In the genomic region with DNA sequence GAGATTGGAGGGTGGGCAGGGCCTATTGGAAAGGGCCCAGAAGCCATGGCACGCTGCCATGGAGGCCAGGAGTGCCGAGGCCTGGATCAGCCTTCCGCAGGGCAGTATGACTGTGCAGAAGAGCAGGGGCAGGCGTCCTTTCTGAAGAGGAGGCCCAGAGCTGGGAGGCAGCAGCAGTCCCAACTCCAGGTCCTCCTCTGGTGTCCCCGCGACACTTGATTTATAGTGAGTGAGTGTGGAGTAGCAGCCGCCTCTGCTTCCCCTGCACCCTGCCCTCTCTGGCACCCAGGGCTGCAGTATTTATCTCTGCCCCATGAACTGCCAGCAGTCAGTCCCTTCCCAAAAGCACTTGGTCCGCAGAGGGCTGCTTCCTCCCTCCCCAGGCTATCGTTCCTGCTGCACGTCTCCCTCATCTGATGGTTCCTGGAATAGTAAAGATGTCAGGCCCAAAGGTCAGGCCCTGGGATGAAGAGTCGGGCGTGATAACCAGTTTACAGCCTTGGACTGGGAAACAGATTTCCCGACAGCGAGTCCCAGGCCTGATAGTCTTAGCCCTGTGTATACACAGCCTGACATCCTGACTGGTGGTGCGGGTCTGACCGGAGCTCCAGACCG, we compare ENCODE assay signal across 13 cellular contexts. TPM values are rescaled to one million over a fixed set of nuclear protein-coding genes. Genes with fewer than 3 reads are reported as not detected.
A peak's percentile ranks its signal among the peaks of the same experiment; 100 is the strongest.
DNase-seq lines count a peak whose midpoint lies in the region; ATAC-seq and TF ChIP-seq lines count a peak whose summit lies in the region.
"Had no signal": no experiment of that assay in that cellular context is flagged by ENCODE, and none has a peak within 500 bp of the region (broad histone marks: within the 10 kb centered on the region; RNA-seq: fewer than 3 reads in every experiment).

No MANE protein-coding gene starts in this region.

- POLR2A ChIA-PET in activated CD4-positive, alpha-beta T cell treated with anti-CD3 and anti-CD28 coated beads for 36 hours (lab: Charles Lee), result interaction anchor here (1.0 kb wide), 1 partner anchor 158 kb away, joined by 4 read pairs; no protein-coding TSS in a partner anchor

- peak in 1 of 2 donors; percentile 26 for TF ChIP-seq RAD21 in liver (IDR thresholded peaks at IDR 0.05)

- intact Hi-C loops in activated CD4-positive, alpha-beta T cell treated with anti-CD3 and anti-CD28 coated beads for 36 hours (cut with DNase I, micrococcal nuclease), result no loop called here

- H3K4me1 Mint-ChIP-seq in activated CD4-positive, alpha-beta T cell treated with anti-CD3 and anti-CD28 coated beads for 36 hours, result peaks cover 76% of the 10 kb centered on the region

- peaks cover 14% of the 10 kb centered on the region for H3K36me3 ChIP-seq in adipocyte (ENCODE audit: control insufficient read depth, insufficient read depth, low read length, severe bottlenecking)
- no peaks in the 10 kb centered on the region for H3K36me3 ChIP-seq in liver (ENCODE audit: control insufficient read depth in 4 of 4, insufficient read depth in 3 of 4, low read depth in 1 of 4, low read length in 3 of 4)
- peaks cover 0 to 12% of the 10 kb centered on the region in 2 donors for H3K36me3 ChIP-seq in stomach smooth muscle (ENCODE audit: control insufficient read depth in 2 of 2, insufficient read depth in 2 of 2, low read length in 2 of 2)

- TF ChIP-seq CTCF in liver (IDR thresholded peaks at IDR 0.05; ENCODE audit: low read depth, low read length, missing input control), result no peak
- no peak for TF ChIP-seq CTCF in foreskin fibroblast (IDR thresholded peaks at IDR 0.05; ENCODE audit: low read depth, low read length)

- H3K4me1 ChIP-seq in adipocyte (ENCODE audit: control insufficient read depth, insufficient read depth, low read length) (peaks cover 68% of the 10 kb centered on the region), liver (ENCODE audit: control insufficient read depth in 4 of 4, insufficient read depth in 4 of 4, low read length in 3 of 4) (peaks cover 8 to 12% (median 9%) of the 10 kb centered on the region in 4 donors), stomach smooth muscle (ENCODE audit: control insufficient read depth, insufficient read depth, low read length) (peaks cover 25% of the 10 kb centered on the region)

- 68% methylated on average over 17 of the region's 17 CpGs for WGBS in liver

- H3K27ac Mint-ChIP-seq in activated CD4-positive, alpha-beta T cell treated with anti-CD3 and anti-CD28 coated beads for 36 hours, result peak overlapping the region; percentile 28

- H3K4me3 ChIP-seq in adipocyte (ENCODE audit: low read length) (no peak overlapping the region), liver (ENCODE audit: low read depth in 1 of 3, low read length in 3 of 3) (no peak overlapping the region), stomach smooth muscle (ENCODE audit: low read length in 2 of 2) (no peak overlapping the region), foreskin fibroblast (ENCODE audit: low read depth in 1 of 2, low read length in 2 of 2) (no peak overlapping the region)
- H3K4me3 ChIP-seq: GM23248, SK-N-MC had no signal

- peaks cover 45% of the 10 kb centered on the region for H3K36me3 Mint-ChIP-seq in activated CD4-positive, alpha-beta T cell treated with anti-CD3 and anti-CD28 coated beads for 36 hours (ENCODE audit: low read depth)

- H3K9ac ChIP-seq in adipocyte (ENCODE audit: low read length), result peak overlapping the region; percentile 16
- no peak overlapping the region for H3K9ac ChIP-seq in liver (ENCODE audit: low read depth in 1 of 2, low read length in 2 of 2)
- no peak overlapping the region for H3K9ac ChIP-seq in stomach smooth muscle (ENCODE audit: low read length in 2 of 2)
- H3K9ac ChIP-seq: GM23248 had no signal

- H3K27me3 Mint-ChIP-seq in activated CD4-positive, alpha-beta T cell treated with anti-CD3 and anti-CD28 coated beads for 36 hours, result no peaks in the 10 kb centered on the region

- ATAC-seq in activated CD4-positive, alpha-beta T cell treated with anti-CD3 and anti-CD28 coated beads for 36 hours, result no peak
- ATAC-seq: foreskin keratinocyte had no signal

- H3K27me3 ChIP-seq in adipocyte (replicated peaks; ENCODE audit: control insufficient read depth, insufficient read depth, low read length) (no peaks in the 10 kb centered on the region), liver (ENCODE audit: control insufficient read depth in 4 of 4, insufficient read depth in 4 of 4, low read length in 3 of 4) (no peaks in the 10 kb centered on the region), stomach smooth muscle (ENCODE audit: control insufficient read depth in 1 of 2, insufficient read depth in 2 of 2, low read length in 2 of 2) (no peaks in the 10 kb centered on the region)
- H3K27me3 ChIP-seq: foreskin keratinocyte had no signal

- no peak for DNase-seq in activated CD4-positive, alpha-beta T cell treated with anti-CD3 and anti-CD28 coated beads for 36 hours
- no peak for DNase-seq in activated CD4-positive, alpha-beta T cell treated with anti-CD3 and anti-CD28 coated beads for 1 hour
- DNase-seq in adipocyte (ENCODE audit: low read depth) (no peak), foreskin fibroblast (no peak), mesenteric fat pad (ENCODE audit: low spot score) (no peak), NCI-H526 treated with DMSO at 0.1 percent for 48 hours (lab: John Stamatoyannopoulos, UW) (no peak)
- DNase-seq: central memory CD4-positive, alpha-beta T cell; foreskin keratinocyte; GM23248; mesendoderm had no signal

- CTCF ChIA-PET in activated CD4-positive, alpha-beta T cell treated with anti-CD3 and anti-CD28 coated beads for 36 hours (lab: Charles Lee), result interaction anchor here (1.0 to 1.9 kb wide), 10 partner anchors 8 to 160 kb away, joined by 3 to 7 read pairs (median 4); a partner anchor contains a TSS

- H3K4me3 Mint-ChIP-seq in activated CD4-positive, alpha-beta T cell treated with anti-CD3 and anti-CD28 coated beads for 36 hours, result no peak overlapping the region

- H3K27ac ChIP-seq in liver (ENCODE audit: low read depth in 1 of 2, low read length in 2 of 2) (peak overlapping the region; percentile 35 to 39), stomach smooth muscle (ENCODE audit: low read length) (peak overlapping the region; percentile 18)
- H3K27ac ChIP-seq: foreskin keratinocyte, GM23248, SK-N-MC had no signal

- no peaks in the 10 kb centered on the region for H3K9me3 ChIP-seq in adipocyte (ENCODE audit: control insufficient read depth, low read length)
- H3K9me3 ChIP-seq in liver (ENCODE audit: control insufficient read depth in 4 of 4, low read length in 3 of 4), result no peaks in the 10 kb centered on the region
- H3K9me3 ChIP-seq in stomach smooth muscle (ENCODE audit: control insufficient read depth in 2 of 2, low read length in 2 of 2), result no peaks in the 10 kb centered on the region

- no peaks in the 10 kb centered on the region for H3K9me3 Mint-ChIP-seq in activated CD4-positive, alpha-beta T cell treated with anti-CD3 and anti-CD28 coated beads for 36 hours (ENCODE audit: low read depth)

TF ChIP-seq in liver, 16 proteins besides CTCF, POLR2A, EP300 and RAD21 (continues in another document):
- TF ChIP-seq NR2F2 (IDR thresholded peaks at IDR 0.05) (peak; percentile 99), HNF4G (IDR thresholded peaks at IDR 0.05) (no peak), FOXA2 (IDR thresholded peaks at IDR 0.05) (no peak), GABPA (IDR thresholded peaks at IDR 0.05 in 1 of 2, conservative IDR thresholded peaks at IDR 0.05 in 1 of 2) (no peak), RXRA (IDR thresholded peaks at IDR 0.05) (peak; percentile 44 to 59)
- TF ChIP-seq, protein P1, sequence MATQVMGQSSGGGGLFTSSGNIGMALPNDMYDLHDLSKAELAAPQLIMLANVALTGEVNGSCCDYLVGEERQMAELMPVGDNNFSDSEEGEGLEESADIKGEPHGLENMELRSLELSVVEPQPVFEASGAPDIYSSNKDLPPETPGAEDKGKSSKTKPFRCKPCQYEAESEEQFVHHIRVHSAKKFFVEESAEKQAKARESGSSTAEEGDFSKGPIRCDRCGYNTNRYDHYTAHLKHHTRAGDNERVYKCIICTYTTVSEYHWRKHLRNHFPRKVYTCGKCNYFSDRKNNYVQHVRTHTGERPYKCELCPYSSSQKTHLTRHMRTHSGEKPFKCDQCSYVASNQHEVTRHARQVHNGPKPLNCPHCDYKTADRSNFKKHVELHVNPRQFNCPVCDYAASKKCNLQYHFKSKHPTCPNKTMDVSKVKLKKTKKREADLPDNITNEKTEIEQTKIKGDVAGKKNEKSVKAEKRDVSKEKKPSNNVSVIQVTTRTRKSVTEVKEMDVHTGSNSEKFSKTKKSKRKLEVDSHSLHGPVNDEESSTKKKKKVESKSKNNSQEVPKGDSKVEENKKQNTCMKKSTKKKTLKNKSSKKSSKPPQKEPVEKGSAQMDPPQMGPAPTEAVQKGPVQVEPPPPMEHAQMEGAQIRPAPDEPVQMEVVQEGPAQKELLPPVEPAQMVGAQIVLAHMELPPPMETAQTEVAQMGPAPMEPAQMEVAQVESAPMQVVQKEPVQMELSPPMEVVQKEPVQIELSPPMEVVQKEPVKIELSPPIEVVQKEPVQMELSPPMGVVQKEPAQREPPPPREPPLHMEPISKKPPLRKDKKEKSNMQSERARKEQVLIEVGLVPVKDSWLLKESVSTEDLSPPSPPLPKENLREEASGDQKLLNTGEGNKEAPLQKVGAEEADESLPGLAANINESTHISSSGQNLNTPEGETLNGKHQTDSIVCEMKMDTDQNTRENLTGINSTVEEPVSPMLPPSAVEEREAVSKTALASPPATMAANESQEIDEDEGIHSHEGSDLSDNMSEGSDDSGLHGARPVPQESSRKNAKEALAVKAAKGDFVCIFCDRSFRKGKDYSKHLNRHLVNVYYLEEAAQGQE (IDR thresholded peaks at IDR 0.05), result no peak
- TF ChIP-seq, protein P2, sequence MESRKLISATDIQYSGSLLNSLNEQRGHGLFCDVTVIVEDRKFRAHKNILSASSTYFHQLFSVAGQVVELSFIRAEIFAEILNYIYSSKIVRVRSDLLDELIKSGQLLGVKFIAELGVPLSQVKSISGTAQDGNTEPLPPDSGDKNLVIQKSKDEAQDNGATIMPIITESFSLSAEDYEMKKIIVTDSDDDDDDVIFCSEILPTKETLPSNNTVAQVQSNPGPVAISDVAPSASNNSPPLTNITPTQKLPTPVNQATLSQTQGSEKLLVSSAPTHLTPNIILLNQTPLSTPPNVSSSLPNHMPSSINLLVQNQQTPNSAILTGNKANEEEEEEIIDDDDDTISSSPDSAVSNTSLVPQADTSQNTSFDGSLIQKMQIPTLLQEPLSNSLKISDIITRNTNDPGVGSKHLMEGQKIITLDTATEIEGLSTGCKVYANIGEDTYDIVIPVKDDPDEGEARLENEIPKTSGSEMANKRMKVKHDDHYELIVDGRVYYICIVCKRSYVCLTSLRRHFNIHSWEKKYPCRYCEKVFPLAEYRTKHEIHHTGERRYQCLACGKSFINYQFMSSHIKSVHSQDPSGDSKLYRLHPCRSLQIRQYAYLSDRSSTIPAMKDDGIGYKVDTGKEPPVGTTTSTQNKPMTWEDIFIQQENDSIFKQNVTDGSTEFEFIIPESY (IDR thresholded peaks at IDR 0.05), result no peak

RNA-seq across cellular contexts. Expression of a gene that starts 32.9 kb away (rescaled TPM):
- 10 to 100 TPM; 73.3 to 75.0 TPM for total RNA-seq in activated CD4-positive, alpha-beta T cell treated with anti-CD3 and anti-CD28 coated beads for 36 hours
- total RNA-seq in liver, result 10 to 100 TPM; 13.5 to 24.1 TPM
- polyA plus RNA-seq in liver, result 10 to 100 TPM in 1 of 2 donors, 1 to 10 TPM in 1; 8.1 to 10.9 TPM
- total RNA-seq in mesenteric fat pad, result 64.0 TPM

RNA-seq across cellular contexts. Expression of a gene that starts 51.5 kb away (rescaled TPM):
- 100 to 1,000 TPM; 150 to 162 TPM for total RNA-seq in activated CD4-positive, alpha-beta T cell treated with anti-CD3 and anti-CD28 coated beads for 36 hours
- total RNA-seq in liver, result 10 to 100 TPM; 16.1 to 48.0 TPM
- 10 to 100 TPM; 12.2 to 20.5 TPM for polyA plus RNA-seq in liver
- 491 TPM for total RNA-seq in mesenteric fat pad
